9 cellular contexts compared by ENCODE assay signal in genomic region chr17:40315678-40316570, GRCh38. TPM values are rescaled to one million over a fixed set of nuclear protein-coding genes. Genes with fewer than 3 reads are reported as not detected.
DNase-seq lines count a peak whose midpoint lies in the region; ATAC-seq and TF ChIP-seq lines count a peak whose summit lies in the region.
"Had no signal": no experiment of that assay in that cellular context is flagged by ENCODE, and none has a peak within 500 bp of the region (broad histone marks: within the 10 kb centered on the region; RNA-seq: fewer than 3 reads in every experiment).

No MANE protein-coding gene starts in this region.

- peak overlapping the region; percentile 87 for H3K56ac ChIP-seq in mesendoderm (ENCODE audit: low read length)

- ATAC-seq in left ventricle myocardium superior (no peak), HG02571 (IDR thresholded peaks at IDR 0.05; ENCODE audit: unreplicated experiment) (no peak)

- WGBS in mesendoderm (ENCODE audit: extremely low coverage, insufficient coverage, low lambda C conversion rate) = no CpG with 5 or more reads among the region's 9 CpGs

- no peak for TF ChIP-seq CTCF in uterus (IDR thresholded peaks at IDR 0.05)

- H3K27me3 ChIP-seq in adipocyte (replicated peaks; ENCODE audit: control insufficient read depth, insufficient read depth, low read length) (no peaks in the 10 kb centered on the region), mesendoderm (ENCODE audit: insufficient read depth, low read length, poor library complexity) (no peaks in the 10 kb centered on the region), uterus (no peaks in the 10 kb centered on the region)

- H4K5ac ChIP-seq in mesendoderm (ENCODE audit: low read length) = no peak overlapping the region

- DNase-seq in cardiac septum (ENCODE audit: low spot score) = peak; percentile 75
- no peak for DNase-seq in left ventricle myocardium superior
- no peak for DNase-seq in adipocyte (ENCODE audit: low read depth)
- no peak for DNase-seq in mesendoderm
- peak; percentile 17 to 22 for DNase-seq in uterus
- no peak for DNase-seq in activated CD4-positive, alpha-beta T cell treated with anti-CD3 and anti-CD28 coated beads, Interleukin-2, amount 50 U/mL, for 1 hour
- no peak for DNase-seq in kidney glomerular epithelial cell (lab: John Stamatoyannopoulos, UW)
- DNase-seq: stimulated activated naive CD4-positive, alpha-beta T cell had no signal

- no peak overlapping the region for H2BK5ac ChIP-seq in mesendoderm (ENCODE audit: low read length)

- peaks cover 70% of the 10 kb centered on the region for H3K4me1 ChIP-seq in adipocyte (ENCODE audit: control insufficient read depth, insufficient read depth, low read length)
- peaks cover 9% of the 10 kb centered on the region for H3K4me1 ChIP-seq in mesendoderm (ENCODE audit: control insufficient read depth, low read depth, low read length)
- H3K4me1 ChIP-seq in uterus = peaks cover 12 to 41% of the 10 kb centered on the region in 2 donors

- H3K79me1 ChIP-seq in mesendoderm (ENCODE audit: low read length) = peaks cover 15% of the 10 kb centered on the region

- H3K36me3 ChIP-seq in adipocyte (ENCODE audit: control insufficient read depth, insufficient read depth, low read length, severe bottlenecking) (no peaks in the 10 kb centered on the region), mesendoderm (ENCODE audit: control insufficient read depth, insufficient read depth, low read length) (no peaks in the 10 kb centered on the region), uterus (no peaks in the 10 kb centered on the region)

- H2BK15ac ChIP-seq in mesendoderm (replicated peaks; ENCODE audit: low read depth) = no peak overlapping the region

- peak overlapping the region; percentile 80 for H2AK5ac ChIP-seq in mesendoderm (ENCODE audit: low read length)

- H3K23ac ChIP-seq in mesendoderm (ENCODE audit: low read length) = peak overlapping the region; percentile 30

- peak overlapping the region; percentile 78 for H3K4me2 ChIP-seq in mesendoderm (ENCODE audit: low read length)

- H2BK120ac ChIP-seq in mesendoderm (ENCODE audit: low read depth, low read length) = no peak overlapping the region

- H3K27ac ChIP-seq in mesendoderm (ENCODE audit: low read depth, low read length) (no peak overlapping the region), uterus (peak overlapping the region; percentile 79 to 95)

- H3K79me2 ChIP-seq in mesendoderm (ENCODE audit: control insufficient read depth, insufficient read depth, low read length) = peaks cover 6% of the 10 kb centered on the region

- H3K4me3 ChIP-seq in adipocyte (ENCODE audit: low read length) (peak overlapping the region; percentile 94), mesendoderm (ENCODE audit: low read length) (no peak overlapping the region), uterus (peak overlapping the region in 1 of 2 donors; percentile 52)

- intact Hi-C loops in cardiac septum (cut with DNase I) = no loop called here
- intact Hi-C loops in left ventricle myocardium superior (cut with micrococcal nuclease) = no loop called here
- intact Hi-C loops in uterus (cut with DNase I; ENCODE audit: low total_unique reads) = no loop called here

- no peaks in the 10 kb centered on the region for H3K9me3 ChIP-seq in adipocyte (ENCODE audit: control insufficient read depth, low read length)
- no peaks in the 10 kb centered on the region for H3K9me3 ChIP-seq in uterus

- H4K8ac ChIP-seq in mesendoderm (ENCODE audit: low read depth, low read length) = no peak overlapping the region

- peak overlapping the region; percentile 47 for H3K9ac ChIP-seq in adipocyte (ENCODE audit: low read length)
- peak overlapping the region; percentile 77 for H3K9ac ChIP-seq in mesendoderm (ENCODE audit: low read length)

- no peak overlapping the region for H3K4ac ChIP-seq in mesendoderm (ENCODE audit: low read depth, low read length)

- no peak overlapping the region for H3K18ac ChIP-seq in mesendoderm (ENCODE audit: low read length)

- TF ChIP-seq POLR2A in uterus (IDR thresholded peaks at IDR 0.05) = no peak

RNA-seq across cellular contexts. Expression of gene RARA, which starts 6.9 kb away (rescaled TPM):
- total RNA-seq in cardiac septum = 30.7 TPM
- 18.6 TPM for total RNA-seq in left ventricle myocardium superior
- polyA plus RNA-seq in mesendoderm (2013, experiment 1 of 2) = 30.6 TPM
- 29.9 TPM for polyA plus RNA-seq in mesendoderm (2013, experiment 2 of 2)
- 10 to 100 TPM; 18.9 to 80.5 (median 46.3) TPM for total RNA-seq in uterus

RNA-seq across cellular contexts. Expression of gene CDC6, which starts 28.2 kb away (rescaled TPM):
- total RNA-seq in cardiac septum = 0.75 TPM
- 0.99 TPM for total RNA-seq in left ventricle myocardium superior
- 114 TPM for polyA plus RNA-seq in mesendoderm (2013, experiment 1 of 2)
- 117 TPM for polyA plus RNA-seq in mesendoderm (2013, experiment 2 of 2)
- total RNA-seq in uterus = 10 to 100 TPM in 1 of 4 donors, under 1 TPM in 1, not detected in 2; 0.88 to 11.3 TPM

RNA-seq across cellular contexts. Expression of gene GJD3, which starts 48.6 kb away (rescaled TPM):
- total RNA-seq in cardiac septum (2.6 TPM), left ventricle myocardium superior (1.2 TPM), uterus (1 to 10 TPM in 1 of 4 donors, under 1 TPM in 1, not detected in 2; 0.83 to 3.8 TPM)
- not detected for polyA plus RNA-seq in mesendoderm (2013, experiment 1 of 2)
- polyA plus RNA-seq in mesendoderm (2013, experiment 2 of 2) = not detected

Comparison
In these comparisons a context has a peak if more than half of its experiments do, and no peak if none do; other contexts are left out.
1. DNase-seq: peak in cardiac septum (single experiment) and uterus (2 of 2); none in left ventricle myocardium superior (single experiment), adipocyte (single experiment), mesendoderm (single experiment), activated CD4-positive, alpha-beta T cell treated with anti-CD3 and anti-CD28 coated beads, Interleukin-2, amount 50 U/mL, for 1 hour (single experiment) and kidney glomerular epithelial cell (single experiment).